Comparison of ENCODE assay signal across 25 cellular contexts in the genomic region with DNA sequence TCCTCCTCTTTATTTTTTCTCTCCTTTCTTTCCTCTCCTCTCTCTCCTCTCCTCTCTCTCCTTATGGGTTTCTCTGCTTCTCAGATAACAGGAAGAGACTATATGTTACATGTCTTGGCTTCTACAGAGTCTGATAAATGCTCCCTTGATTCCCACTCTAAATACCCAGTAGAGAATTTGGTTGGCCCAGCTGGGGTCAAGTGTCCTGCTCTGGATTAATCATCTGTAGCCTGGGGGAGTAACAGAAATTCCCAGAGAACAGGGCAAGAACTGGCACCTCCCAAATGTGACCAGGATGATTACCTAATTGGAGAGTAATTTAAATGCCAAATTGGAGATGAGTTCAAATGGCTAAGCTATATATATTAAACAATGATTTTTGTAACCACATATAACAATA.
DNase-seq lines count a peak whose midpoint lies in the region; ATAC-seq and TF ChIP-seq lines count a peak whose summit lies in the region.
"Had no signal": no experiment of that assay in that cellular context is flagged by ENCODE, and none has a peak within 500 bp of the region (broad histone marks: within the 10 kb centered on the region; RNA-seq: fewer than 3 reads in every experiment).

No MANE protein-coding gene starts in this region.

- H3K27ac ChIP-seq in heart left ventricle = no peak overlapping the region
- H3K27ac ChIP-seq: BLaER1 treated with 17β-estradiol and CSF1 and Interleukin-3, amounts not matched to agents 10 nM and 100 nM had no signal

- no peaks in the 10 kb centered on the region for H3K36me3 ChIP-seq in heart left ventricle
- H3K36me3 ChIP-seq: BLaER1 treated with 17β-estradiol and CSF1 and Interleukin-3, amounts not matched to agents 10 nM and 100 nM had no signal

- peaks cover 0 to 10% (median 0%) of the 10 kb centered on the region in 9 donors for H3K27me3 ChIP-seq in heart left ventricle
- H3K27me3 ChIP-seq: BLaER1 treated with 17β-estradiol and CSF1 and Interleukin-3, amounts not matched to agents 10 nM and 100 nM had no signal

- in situ Hi-C loops in SK-MEL-5 (cut with HindIII; ENCODE audit: low pct_unique_long_range_greater_than_20kb, low sequenced_read_pairs) = no loop called here

- ATAC-seq in heart left ventricle = no peak
- ATAC-seq in HG03159 (IDR thresholded peaks at IDR 0.05; ENCODE audit: unreplicated experiment) = no peak
- ATAC-seq: HepG2, K562 had no signal

- TF ChIP-seq POLR2A in heart left ventricle (IDR thresholded peaks at IDR 0.05) = no peak

- no peak for TF ChIP-seq CTCF in heart left ventricle (IDR thresholded peaks at IDR 0.05)

- H3K9me3 ChIP-seq in heart left ventricle = no peaks in the 10 kb centered on the region
- H3K9me3 ChIP-seq: Caco-2, SK-N-SH had no signal

- no peak overlapping the region for H3K4me3 ChIP-seq in heart left ventricle
- H3K4me3 ChIP-seq: BLaER1 treated with 17β-estradiol and CSF1 and Interleukin-3, amounts not matched to agents 10 nM and 100 nM; K562 had no signal

- peaks cover 0 to 10% (median 0%) of the 10 kb centered on the region in 12 donors for H3K4me1 ChIP-seq in heart left ventricle
- H3K4me1 ChIP-seq: Caco-2 had no signal

- DNase-seq in Daoy (ENCODE audit: low read depth) (peak; percentile 25), M059J (ENCODE audit: low read depth) (peak; percentile 75), SK-MEL-5 (ENCODE audit: low read depth, low spot score) (peak; percentile 6), left kidney (ENCODE audit: low read depth, low spot score) (peak; percentile 71), heart left ventricle (no peak), NCI-H1417 treated with DMSO at 0.1 percent for 48 hours (lab: John Stamatoyannopoulos, UW) (no peak)
- DNase-seq: 8988T; Caco-2; CD4-positive, alpha-beta memory T cell; DMS 273 treated with DMSO at 0.1 percent for 48 hours; DMS79 treated with DMSO at 0.1 percent for 48 hours; NCI-H1092; NCI-H1436 treated with DMSO at 0.1 percent for 48 hours; NCI-H1930; NCI-H2227 treated with DMSO at 0.1 percent for 48 hours; NCI-H524; NCI-H82; OCI-M1; RPMI8226; SHP77 treated with DMSO at 0.1 percent for 48 hours; SK-N-SH had no signal

- intact Hi-C loops in heart left ventricle (cut with DNase I) = no loop called here

Comparison
In these comparisons a context has a peak if more than half of its experiments do, and no peak if none do; other contexts are left out.
1. DNase-seq: peak in Daoy (single experiment), M059J (single experiment), SK-MEL-5 (single experiment) and left kidney (single experiment); none in heart left ventricle (0 of 5) and NCI-H1417 treated with DMSO at 0.1 percent for 48 hours (single experiment).